8 cellular contexts compared by ENCODE assay signal in the genomic region with DNA sequence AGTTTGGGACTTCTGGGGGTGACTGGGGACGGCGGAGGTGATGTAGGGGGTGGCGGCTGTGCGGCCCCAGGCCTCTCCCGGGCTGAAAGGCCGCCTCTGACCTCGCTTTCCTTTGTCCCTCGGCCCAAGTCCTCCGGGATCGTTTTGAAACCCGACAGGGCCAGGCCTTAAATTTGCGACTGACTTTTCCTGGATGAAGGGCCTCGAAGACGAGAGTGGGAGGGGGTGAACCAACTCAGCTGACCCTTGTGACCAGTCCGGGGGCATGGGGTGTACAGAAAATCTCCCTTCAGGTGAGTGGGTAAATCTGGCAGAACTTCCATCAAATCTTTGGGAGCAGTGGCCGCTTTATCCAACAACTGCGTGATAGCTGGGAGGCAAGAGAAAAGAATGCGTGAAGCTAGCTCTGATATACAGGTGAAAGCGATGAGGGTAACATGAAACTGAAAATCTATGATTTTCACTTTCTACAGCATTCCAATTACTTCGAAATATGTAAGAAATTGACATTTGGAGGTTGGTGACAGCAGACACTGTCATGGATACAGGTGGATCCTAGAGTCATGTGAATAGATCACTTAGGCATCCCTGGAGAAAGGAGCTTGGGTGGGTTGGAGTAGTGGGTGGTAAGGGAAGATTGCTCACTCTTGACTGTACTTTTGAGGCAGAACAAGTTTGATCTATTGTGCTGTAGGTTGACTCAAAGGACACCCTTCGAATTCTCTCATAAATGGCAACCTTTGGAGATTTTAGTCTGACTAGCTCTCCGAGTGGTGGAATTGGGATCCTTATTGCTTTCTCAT. TPM values are rescaled to one million over a fixed set of nuclear protein-coding genes. Genes with fewer than 3 reads are reported as not detected.
DNase-seq lines count a peak whose midpoint lies in the region; ATAC-seq and TF ChIP-seq lines count a peak whose summit lies in the region.

No MANE protein-coding gene starts in this region.

- H3K27ac ChIP-seq in HUES64 (ENCODE audit: low read depth, low read length) (peak overlapping the region; percentile 81), brain microvascular endothelial cell (peak overlapping the region; percentile 99), mesendoderm (ENCODE audit: low read depth, low read length) (peak overlapping the region; percentile 79), vagina (peak overlapping the region; percentile 97)

- no peak overlapping the region for H2BK15ac ChIP-seq in mesendoderm (replicated peaks; ENCODE audit: low read depth)

- no peak overlapping the region for H3K23ac ChIP-seq in mesendoderm (ENCODE audit: low read length)

- DNase-seq in AG08395 (ENCODE audit: low spot score) (peak; percentile 26), brain microvascular endothelial cell (no peak), mesendoderm (no peak), vagina (ENCODE audit: extremely low spot score in 2 of 2) (no peak), NOMO-1 treated with dmso at 0.1 percent for 144 hours (lab: John Stamatoyannopoulos, UW; ENCODE audit: unreplicated experiment) (no peak)

- no peak overlapping the region for H2BK5ac ChIP-seq in mesendoderm (ENCODE audit: low read length)

- ATAC-seq in HG03565 (IDR thresholded peaks at IDR 0.05; ENCODE audit: unreplicated experiment) = no peak
- no peak for ATAC-seq in HG02884 (IDR thresholded peaks at IDR 0.05; ENCODE audit: unreplicated experiment)

- no peak overlapping the region for H4K8ac ChIP-seq in mesendoderm (ENCODE audit: low read depth, low read length)

- H3K36me3 ChIP-seq in HUES64 (ENCODE audit: insufficient read depth, low read length) = peaks cover 14% of the 10 kb centered on the region
- no peaks in the 10 kb centered on the region for H3K36me3 ChIP-seq in brain microvascular endothelial cell (replicated peaks)
- H3K36me3 ChIP-seq in mesendoderm (ENCODE audit: control insufficient read depth, insufficient read depth, low read length) = no peaks in the 10 kb centered on the region
- no peaks in the 10 kb centered on the region for H3K36me3 ChIP-seq in vagina

- H3K18ac ChIP-seq in mesendoderm (ENCODE audit: low read length) = peak overlapping the region; percentile 57

- TF ChIP-seq CTCF in brain microvascular endothelial cell (IDR thresholded peaks at IDR 0.05; ENCODE audit: low read depth, low read length, missing control alignments) = no peak
- TF ChIP-seq CTCF in vagina (IDR thresholded peaks at IDR 0.05) = no peak

- no peak overlapping the region for H2AK5ac ChIP-seq in mesendoderm (ENCODE audit: low read length)

- peak overlapping the region; percentile 96 for H3K56ac ChIP-seq in mesendoderm (ENCODE audit: low read length)

- H3K9ac ChIP-seq in HUES64 (ENCODE audit: low read depth, low read length) = peak overlapping the region; percentile 92
- H3K9ac ChIP-seq in mesendoderm (ENCODE audit: low read length) = peak overlapping the region; percentile 91

- H3K4me3 ChIP-seq in HUES64 (ENCODE audit: low read length) = peak overlapping the region; percentile 91
- peak overlapping the region; percentile 89 for H3K4me3 ChIP-seq in brain microvascular endothelial cell (ENCODE audit: low read depth, low read length)
- H3K4me3 ChIP-seq in mesendoderm (ENCODE audit: low read length) = peak overlapping the region; percentile 84
- peak overlapping the region; percentile 91 to 94 for H3K4me3 ChIP-seq in vagina

- peaks cover 19% of the 10 kb centered on the region for H3K4me1 ChIP-seq in HUES64 (ENCODE audit: insufficient read depth, low read length)
- H3K4me1 ChIP-seq in mesendoderm (ENCODE audit: control insufficient read depth, low read depth, low read length) = peaks cover 6% of the 10 kb centered on the region
- peaks cover 75% of the 10 kb centered on the region for H3K4me1 ChIP-seq in vagina

- peaks cover 38% of the 10 kb centered on the region for H3K79me2 ChIP-seq in mesendoderm (ENCODE audit: control insufficient read depth, insufficient read depth, low read length)

- H4K5ac ChIP-seq in mesendoderm (ENCODE audit: low read length) = no peak overlapping the region

- H3K79me1 ChIP-seq in mesendoderm (ENCODE audit: low read length) = peaks cover 14% of the 10 kb centered on the region

- no peak for TF ChIP-seq POLR2A in vagina (IDR thresholded peaks at IDR 0.05)

- intact Hi-C loops in vagina (cut with DNase I) = loop anchor here (2.0 to 10.0 kb wide), 3 partner anchors 209 to 438 kb away; a partner anchor contains a TSS

- no peak overlapping the region for H2BK120ac ChIP-seq in mesendoderm (ENCODE audit: low read depth, low read length)

- in situ Hi-C loops in brain microvascular endothelial cell (cut with HindIII; ENCODE audit: low pct_ligation_motif_present, low sequenced_read_pairs) = no loop called here

- H3K27me3 ChIP-seq in HUES64 (ENCODE audit: insufficient read depth, low read length) (no peaks in the 10 kb centered on the region), brain microvascular endothelial cell (replicated peaks) (no peaks in the 10 kb centered on the region), mesendoderm (ENCODE audit: insufficient read depth, low read length, poor library complexity) (no peaks in the 10 kb centered on the region), vagina (no peaks in the 10 kb centered on the region)

- H3K4ac ChIP-seq in mesendoderm (ENCODE audit: low read depth, low read length) = peak overlapping the region; percentile 19

- H3K9me3 ChIP-seq in HUES64 (ENCODE audit: insufficient read depth, low read depth, low read length) = no peaks in the 10 kb centered on the region
- H3K9me3 ChIP-seq in vagina = no peaks in the 10 kb centered on the region

- H3K4me2 ChIP-seq in mesendoderm (ENCODE audit: low read length) = peak overlapping the region; percentile 97

- 12% methylated on average over 22 of the region's 22 CpGs for WGBS in HUES64
- no CpG with 5 or more reads among the region's 22 CpGs for WGBS in mesendoderm (ENCODE audit: extremely low coverage, insufficient coverage, low lambda C conversion rate)

RNA-seq across cellular contexts. Expression of a gene that starts 0.9 kb away (rescaled TPM):
- 62.4 TPM for polyA plus RNA-seq in HUES64 (2013, experiment 1 of 2)
- 76.9 TPM for polyA plus RNA-seq in HUES64 (2013, experiment 2 of 2)
- polyA plus RNA-seq in mesendoderm (2013, experiment 1 of 2) = 55.7 TPM
- polyA plus RNA-seq in mesendoderm (2013, experiment 2 of 2) = 57.3 TPM
- total RNA-seq in vagina = 75.6 TPM

RNA-seq across cellular contexts. Expression of a gene that starts 49.0 kb away (rescaled TPM):
- polyA plus RNA-seq in HUES64 (2013, experiment 1 of 2) = 33.4 TPM
- 35.8 TPM for polyA plus RNA-seq in HUES64 (2013, experiment 2 of 2)
- polyA plus RNA-seq in mesendoderm (2013, experiment 1 of 2) = 23.7 TPM
- 23.4 TPM for polyA plus RNA-seq in mesendoderm (2013, experiment 2 of 2)
- total RNA-seq in vagina = 40.8 TPM
